In genomic region chr20:29411458-29411820, GRCh38 we compare ENCODE assay signal across 7 cellular contexts.
DNase-seq lines count a peak whose midpoint lies in the region; ATAC-seq and TF ChIP-seq lines count a peak whose summit lies in the region.
"Not testable (repeated sequence)": the region's sequence is repeated elsewhere in the genome, so short reads cannot be mapped to it uniquely, and the experiment has no call there.

No MANE protein-coding gene starts in this region.

- H3K4me3 ChIP-seq in GM06990 (replicated peaks; ENCODE audit: low read depth, low read length); hepatocyte; lung: not testable (repeated sequence)

- WGBS in hepatocyte (ENCODE audit: low lambda C conversion rate, missing lambda C conversion rate), result 62% methylated on average over 29 of the region's 30 CpGs
- 56 to 60% methylated on average over 30 of the region's 30 CpGs for WGBS in lung, 2 donors

- H3K27ac ChIP-seq in hepatocyte; lung (ENCODE audit: low read depth in 1 of 2, low read length in 1 of 2): not testable (repeated sequence)

- H4K20me1 ChIP-seq in hepatocyte (ENCODE audit: insufficient read depth, poor library complexity, severe bottlenecking), result not testable (repeated sequence)

- CTCF ChIA-PET in activated CD4-positive, alpha-beta memory T cell treated with anti-CD3 and anti-CD28 coated beads for 36 hours (lab: Charles Lee), result not testable (repeated sequence)

- ATAC-seq in activated naive CD8-positive, alpha-beta T cell treated with anti-CD3 and anti-CD28 coated beads, Interleukin-2, amount 10 ng/mL, durations not matched to agents 7 days and 5 days (ENCODE audit: low read depth), result not testable (repeated sequence)
- peak; percentile 52 for ATAC-seq in esophagus mucosa
- ATAC-seq in lung (ENCODE audit: insufficient read depth, low FRiP score), result peak; percentile 11
- ATAC-seq in stimulated activated naive CD8-positive, alpha-beta T cell treated with anti-CD3 and anti-CD28 coated beads, Interleukin-15, Interleukin-2, amounts not matched to agents 100 U/mL and 50 U/mL, for 24 hours, result peak; percentile 36

- not testable (repeated sequence) for H3K27ac Mint-ChIP-seq in activated CD4-positive, alpha-beta memory T cell treated with anti-CD3 and anti-CD28 coated beads for 36 hours; activated naive CD8-positive, alpha-beta T cell treated with anti-CD3 and anti-CD28 coated beads, Interleukin-2, amount 10 ng/mL, durations not matched to agents 7 days and 5 days

- not testable (repeated sequence) for TF ChIP-seq CTCF in GM06990 (IDR thresholded peaks at IDR 0.05; ENCODE audit: insufficient read depth, low read length, poor library complexity, severe bottlenecking); hepatocyte (IDR thresholded peaks at IDR 0.05; ENCODE audit: poor library complexity); lung (IDR thresholded peaks at IDR 0.05; ENCODE audit: control extremely low read depth, extremely low read depth)

- H3K4me1 Mint-ChIP-seq in activated CD4-positive, alpha-beta memory T cell treated with anti-CD3 and anti-CD28 coated beads for 36 hours (ENCODE audit: low read depth), result peaks cover 10% of the 10 kb centered on the region
- not testable (repeated sequence) for H3K4me1 Mint-ChIP-seq in activated naive CD8-positive, alpha-beta T cell treated with anti-CD3 and anti-CD28 coated beads, Interleukin-2, amount 10 ng/mL, durations not matched to agents 7 days and 5 days

- H3K9me3 ChIP-seq in hepatocyte (ENCODE audit: low read depth), result not testable (repeated sequence)
- H3K9me3 ChIP-seq in lung (ENCODE audit: control insufficient read depth in 2 of 2, insufficient read depth in 1 of 2, low read length in 1 of 2), result peaks cover 0 to 36% of the 10 kb centered on the region in 2 donors

- H3K36me3 ChIP-seq in GM06990 (ENCODE audit: control insufficient read depth, insufficient read depth, low read length); hepatocyte (replicated peaks; ENCODE audit: insufficient read depth, low read depth); lung (ENCODE audit: control insufficient read depth in 2 of 2, insufficient read depth in 2 of 2, low read length in 2 of 2): not testable (repeated sequence)

- H3K36me3 Mint-ChIP-seq in activated CD4-positive, alpha-beta memory T cell treated with anti-CD3 and anti-CD28 coated beads for 36 hours; activated naive CD8-positive, alpha-beta T cell treated with anti-CD3 and anti-CD28 coated beads, Interleukin-2, amount 10 ng/mL, durations not matched to agents 7 days and 5 days: not testable (repeated sequence)

- H3K9me3 Mint-ChIP-seq in activated CD4-positive, alpha-beta memory T cell treated with anti-CD3 and anti-CD28 coated beads for 36 hours, result peaks cover 28% of the 10 kb centered on the region
- peaks cover 14% of the 10 kb centered on the region for H3K9me3 Mint-ChIP-seq in activated naive CD8-positive, alpha-beta T cell treated with anti-CD3 and anti-CD28 coated beads, Interleukin-2, amount 10 ng/mL, durations not matched to agents 7 days and 5 days

- not testable (repeated sequence) for H2AFZ ChIP-seq in hepatocyte

- H3K27me3 Mint-ChIP-seq in activated CD4-positive, alpha-beta memory T cell treated with anti-CD3 and anti-CD28 coated beads for 36 hours, result peaks cover 22% of the 10 kb centered on the region
- peaks cover 42% of the 10 kb centered on the region for H3K27me3 Mint-ChIP-seq in activated naive CD8-positive, alpha-beta T cell treated with anti-CD3 and anti-CD28 coated beads, Interleukin-2, amount 10 ng/mL, durations not matched to agents 7 days and 5 days

- not testable (repeated sequence) for H3K4me2 ChIP-seq in hepatocyte

- H3K9me2 ChIP-seq in hepatocyte (replicated peaks; ENCODE audit: insufficient read depth), result not testable (repeated sequence)

- H3K4me3 Mint-ChIP-seq in activated CD4-positive, alpha-beta memory T cell treated with anti-CD3 and anti-CD28 coated beads for 36 hours, result peak overlapping the region; percentile 50
- H3K4me3 Mint-ChIP-seq in activated naive CD8-positive, alpha-beta T cell treated with anti-CD3 and anti-CD28 coated beads, Interleukin-2, amount 10 ng/mL, durations not matched to agents 7 days and 5 days, result peak overlapping the region; percentile 64

- POLR2A ChIA-PET in activated CD4-positive, alpha-beta memory T cell treated with anti-CD3 and anti-CD28 coated beads for 36 hours (lab: Charles Lee); activated naive CD8-positive, alpha-beta T cell treated with anti-CD3 and anti-CD28 coated beads, Interleukin-2, amount 10 ng/mL, durations not matched to agents 7 days and 5 days (lab: Charles Lee): not testable (repeated sequence)

- DNase-seq in GM06990 (ENCODE audit: extremely low read depth, insufficient read length) (peak; percentile 34), hepatocyte (ENCODE audit: low spot score) (peak; percentile 13)
- not testable (repeated sequence) for DNase-seq in activated CD4-positive, alpha-beta memory T cell treated with anti-CD3 and anti-CD28 coated beads for 36 hours; lung (ENCODE audit: low spot score); stimulated activated naive CD8-positive, alpha-beta T cell treated with anti-CD3 and anti-CD28 coated beads, Interleukin-15, Interleukin-2, amounts not matched to agents 100 U/mL and 50 U/mL, for 24 hours
- peak; percentile 26 for DNase-seq in activated naive CD8-positive, alpha-beta T cell treated with anti-CD3 and anti-CD28 coated beads, Interleukin-2, amount 10 ng/mL, durations not matched to agents 7 days and 5 days

- H3K4me1 ChIP-seq in hepatocyte (ENCODE audit: insufficient read depth); lung (ENCODE audit: control insufficient read depth in 2 of 2, insufficient read depth in 2 of 2, low read length in 2 of 2): not testable (repeated sequence)

- intact Hi-C loops in activated CD4-positive, alpha-beta memory T cell treated with anti-CD3 and anti-CD28 coated beads for 36 hours (cut with micrococcal nuclease), result not testable (repeated sequence)

- not testable (repeated sequence) for H3K27me3 ChIP-seq in GM06990 (replicated peaks; ENCODE audit: control insufficient read depth, insufficient read depth, low read length); hepatocyte; lung (ENCODE audit: control insufficient read depth, insufficient read depth)

- not testable (repeated sequence) for H3K79me2 ChIP-seq in hepatocyte
